In genomic region chr4:186906722-186907121, GRCh38 we compare ENCODE assay signal across 35 cellular contexts.
"Had no signal": no experiment of that assay in that cellular context is flagged by ENCODE, and none has a peak within 500 bp of the region (broad histone marks: within the 10 kb centered on the region; RNA-seq: fewer than 3 reads in every experiment).

No MANE protein-coding gene starts in this region.

- H3K4me3 ChIP-seq: MG63 had no signal

- H3K27me3 ChIP-seq: MG63 had no signal

- DNase-seq: Karpas-422, Kasumi-1, MG63, MM.1S, MV-4-11, NCI-H1048, NCI-H1092, NCI-H1092 treated with DMSO at 0.1 percent for 48 hours, NCI-H1105, NCI-H1105 treated with DMSO at 0.1 percent for 48 hours, NCI-H1417, NCI-H1417 treated with DMSO at 0.1 percent for 48 hours, NCI-H1436, NCI-H1436 treated with DMSO at 0.1 percent for 48 hours, NCI-H146, NCI-H1694, NCI-H1694 treated with DMSO at 0.1 percent for 48 hours, NCI-H187, NCI-H187 treated with DMSO at 0.1 percent for 48 hours, NCI-H1930, NCI-H2029 treated with DMSO at 0.1 percent for 48 hours, NCI-H2081, NCI-H2081 treated with DMSO at 0.1 percent for 48 hours, NCI-H2107, NCI-H2171, NCI-H2171 treated with DMSO at 0.1 percent for 48 hours, NCI-H2227 treated with DMSO at 0.1 percent for 48 hours, NCI-H226, NCI-H345, NCI-H446, NCI-H446 treated with DMSO at 0.1 percent for 48 hours, NCI-H510A, NCI-H510A treated with DMSO at 0.1 percent for 48 hours, NCI-H524 had no signal

- H3K9ac ChIP-seq: KMS-11 had no signal

- H3K36me3 ChIP-seq: MG63 had no signal

- H3K4me2 ChIP-seq: KMS-11 had no signal

- H3K9me3 ChIP-seq: MG63 had no signal

- H3K27ac ChIP-seq: KMS-11 had no signal
